8 cellular contexts compared by ENCODE assay signal in genomic region chr1:225454733-225455132, GRCh38. TPM values are rescaled to one million over a fixed set of nuclear protein-coding genes. Genes with fewer than 3 reads are reported as not detected.
A peak's percentile ranks its signal among the peaks of the same experiment; 100 is the strongest.
DNase-seq lines count a peak whose midpoint lies in the region; ATAC-seq and TF ChIP-seq lines count a peak whose summit lies in the region.

No MANE protein-coding gene starts in this region.

- TF ChIP-seq POLR2A in esophagus squamous epithelium (IDR thresholded peaks at IDR 0.05) (no peak), ovary (IDR thresholded peaks at IDR 0.05) (no peak)

- H3K4me3 Mint-ChIP-seq in CD8-positive, alpha-beta memory T cell: peak overlapping the region in 3 of 7 donors; percentile 3 to 30 (median 29)

- no peaks in the 10 kb centered on the region for H3K36me3 ChIP-seq in CD8-positive, alpha-beta memory T cell (ENCODE audit: insufficient read depth, low read length)
- H3K36me3 ChIP-seq in esophagus squamous epithelium (no peaks in the 10 kb centered on the region), ovary (no peaks in the 10 kb centered on the region)

- no peak for TF ChIP-seq EP300 in ovary (IDR thresholded peaks at IDR 0.05)

- H3K27ac Mint-ChIP-seq in CD8-positive, alpha-beta memory T cell: peak overlapping the region; percentile 17 to 89 (median 70)

- WGBS in esophagus squamous epithelium, 2 donors: 0 to 17% methylated on average over 2 to 4 of the region's 5 CpGs
- WGBS in ovary, 3 donors: 60 to 71% (median 66%) methylated on average over 5 of the region's 5 CpGs

- intact Hi-C loops in esophagus squamous epithelium (cut with DNase I): no loop called here
- intact Hi-C loops in ovary (cut with DNase I): no loop called here

- H3K27me3 ChIP-seq in CD8-positive, alpha-beta memory T cell (ENCODE audit: insufficient read depth, low read length, poor library complexity, severe bottlenecking): no peaks in the 10 kb centered on the region
- H3K27me3 ChIP-seq in esophagus squamous epithelium: no peaks in the 10 kb centered on the region
- no peaks in the 10 kb centered on the region for H3K27me3 ChIP-seq in ovary

- H3K4me1 ChIP-seq in CD8-positive, alpha-beta memory T cell (ENCODE audit: insufficient read depth, low read length): no peaks in the 10 kb centered on the region
- peaks cover 26 to 74% (median 27%) of the 10 kb centered on the region in 3 donors for H3K4me1 ChIP-seq in esophagus squamous epithelium
- no peaks in the 10 kb centered on the region for H3K4me1 ChIP-seq in ovary (ENCODE audit: insufficient read depth)

- peaks cover 30 to 42% (median 32%) of the 10 kb centered on the region in 3 donors for H3K4me1 Mint-ChIP-seq in CD8-positive, alpha-beta memory T cell

- peak; percentile 77 for ATAC-seq in HG03432 (IDR thresholded peaks at IDR 0.05; ENCODE audit: unreplicated experiment)
- no peak for ATAC-seq in GM21360 (IDR thresholded peaks at IDR 0.05; ENCODE audit: unreplicated experiment)
- ATAC-seq in HG03439 (IDR thresholded peaks at IDR 0.05; ENCODE audit: unreplicated experiment): no peak

- H3K4me3 ChIP-seq in CD8-positive, alpha-beta memory T cell (ENCODE audit: low read length): no peak overlapping the region
- no peak overlapping the region for H3K4me3 ChIP-seq in esophagus squamous epithelium
- H3K4me3 ChIP-seq in ovary: no peak overlapping the region

- H3K36me3 Mint-ChIP-seq in CD8-positive, alpha-beta memory T cell: no peaks in the 10 kb centered on the region

- peak in 4 of 5 donors; percentile 20 to 75 (median 40) for DNase-seq in CD8-positive, alpha-beta memory T cell
- DNase-seq in activated CD4-positive, alpha-beta T cell treated with anti-CD3 and anti-CD28 coated beads, Interleukin-2, amount 50 U/mL, for 48 hours: peak; percentile 78 to 86
- DNase-seq in esophagus squamous epithelium (lab: John Stamatoyannopoulos, UW) (no peak), ovary (no peak)
- peak; percentile 64 to 79 (median 72) for DNase-seq in stimulated activated CD4-positive, alpha-beta T cell treated with anti-CD3 and anti-CD28 coated beads, Interleukin-1b, Interleukin-23, amount 100 ng/mL, for 24 hours (ENCODE audit: low read depth in 4 of 4, low spot score in 1 of 4)

- no peak overlapping the region for H3K27ac ChIP-seq in CD8-positive, alpha-beta memory T cell (ENCODE audit: low read depth, low read length)
- H3K27ac ChIP-seq in esophagus squamous epithelium (peak overlapping the region; percentile 74 to 92 (median 87)), ovary (no peak overlapping the region)

- POLR2A ChIA-PET in CD8-positive, alpha-beta memory T cell (lab: Charles Lee): interaction anchor here (0.7 to 1.3 kb wide), 2 partner anchors 12 to 26 kb away, joined by 3 read pairs; no protein-coding TSS in a partner anchor

- TF ChIP-seq CTCF in esophagus squamous epithelium (IDR thresholded peaks at IDR 0.05) (no peak), ovary (IDR thresholded peaks at IDR 0.05) (no peak)

- H3K27me3 Mint-ChIP-seq in CD8-positive, alpha-beta memory T cell: no peaks in the 10 kb centered on the region

- no peaks in the 10 kb centered on the region for H3K9me3 ChIP-seq in CD8-positive, alpha-beta memory T cell (ENCODE audit: low read length)
- H3K9me3 ChIP-seq in esophagus squamous epithelium (no peaks in the 10 kb centered on the region), ovary (no peaks in the 10 kb centered on the region)

- CTCF ChIA-PET in CD8-positive, alpha-beta memory T cell (lab: Charles Lee): no interaction called here

- H3K9me3 Mint-ChIP-seq in CD8-positive, alpha-beta memory T cell: no peaks in the 10 kb centered on the region

RNA-seq across cellular contexts. Expression of gene LBR, which starts 26.9 kb away (rescaled TPM):
- total RNA-seq in CD8-positive, alpha-beta memory T cell: 100 to 1,000 TPM; 125 to 132 TPM
- 110 TPM for polyA plus RNA-seq in CD8-positive, alpha-beta memory T cell
- total RNA-seq in esophagus squamous epithelium: 10 to 100 TPM; 39.8 to 50.0 (median 42.9) TPM
- 10 to 100 TPM; 26.3 to 60.9 (median 48.6) TPM for total RNA-seq in ovary
- polyA plus RNA-seq in ovary: 10 to 100 TPM; 22.4 to 37.4 TPM

Comparison
In these comparisons a context has a peak if more than half of its experiments do, and no peak if none do; other contexts are left out.
1. DNase-seq: peak in CD8-positive, alpha-beta memory T cell (4 of 5), activated CD4-positive, alpha-beta T cell treated with anti-CD3 and anti-CD28 coated beads, Interleukin-2, amount 50 U/mL, for 48 hours (2 of 2) and stimulated activated CD4-positive, alpha-beta T cell treated with anti-CD3 and anti-CD28 coated beads, Interleukin-1b, Interleukin-23, amount 100 ng/mL, for 24 hours (4 of 4); none in esophagus squamous epithelium (single experiment) and ovary (0 of 5).
2. H3K27ac ChIP-seq: peak in esophagus squamous epithelium (4 of 4); none in CD8-positive, alpha-beta memory T cell (single experiment) and ovary (0 of 2).